Comparison of ENCODE assay signal across 2 cellular contexts in the genomic region with DNA sequence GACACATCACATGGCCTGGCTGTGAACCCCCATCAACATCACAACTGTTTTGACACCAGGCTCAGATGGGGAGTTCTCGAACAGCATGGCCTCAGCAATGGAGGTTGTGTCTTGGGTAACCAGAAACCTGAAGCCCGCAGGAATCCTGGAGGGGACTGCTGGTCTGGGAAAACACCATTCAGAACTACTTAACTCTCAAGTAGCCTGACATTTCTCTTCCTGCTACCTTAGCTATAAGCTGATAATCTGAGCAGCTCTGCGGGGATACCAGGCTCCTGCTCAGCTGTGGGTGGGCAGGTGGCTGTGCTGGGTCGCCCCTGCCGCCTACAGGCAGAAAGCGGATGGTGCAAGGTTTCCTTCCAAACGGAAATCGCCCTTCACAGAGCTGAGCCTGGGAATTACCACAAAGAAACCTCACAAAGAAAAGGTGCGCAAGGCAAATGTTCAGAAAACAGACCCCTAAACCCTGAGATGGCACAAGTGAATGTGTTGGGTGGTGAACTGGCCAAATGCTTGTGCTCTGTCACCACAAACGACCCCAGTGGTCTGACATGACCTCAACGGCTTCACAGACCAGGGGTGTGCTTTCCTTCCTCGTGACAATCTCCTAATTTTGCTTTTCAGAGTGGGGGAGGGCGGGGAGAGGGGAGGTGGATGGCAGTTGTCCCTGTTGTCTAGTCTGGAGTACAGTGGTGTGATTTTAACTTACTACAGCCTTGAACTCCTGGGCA.
A peak's percentile ranks its signal among the peaks of the same experiment; 100 is the strongest.
TF ChIP-seq lines count a peak whose summit lies in the region.

No MANE protein-coding gene starts in this region.

TF ChIP-seq in HCT116, 20 proteins besides CTCF, POLR2A, EP300 and RAD21:
- TF ChIP-seq, protein P1, sequence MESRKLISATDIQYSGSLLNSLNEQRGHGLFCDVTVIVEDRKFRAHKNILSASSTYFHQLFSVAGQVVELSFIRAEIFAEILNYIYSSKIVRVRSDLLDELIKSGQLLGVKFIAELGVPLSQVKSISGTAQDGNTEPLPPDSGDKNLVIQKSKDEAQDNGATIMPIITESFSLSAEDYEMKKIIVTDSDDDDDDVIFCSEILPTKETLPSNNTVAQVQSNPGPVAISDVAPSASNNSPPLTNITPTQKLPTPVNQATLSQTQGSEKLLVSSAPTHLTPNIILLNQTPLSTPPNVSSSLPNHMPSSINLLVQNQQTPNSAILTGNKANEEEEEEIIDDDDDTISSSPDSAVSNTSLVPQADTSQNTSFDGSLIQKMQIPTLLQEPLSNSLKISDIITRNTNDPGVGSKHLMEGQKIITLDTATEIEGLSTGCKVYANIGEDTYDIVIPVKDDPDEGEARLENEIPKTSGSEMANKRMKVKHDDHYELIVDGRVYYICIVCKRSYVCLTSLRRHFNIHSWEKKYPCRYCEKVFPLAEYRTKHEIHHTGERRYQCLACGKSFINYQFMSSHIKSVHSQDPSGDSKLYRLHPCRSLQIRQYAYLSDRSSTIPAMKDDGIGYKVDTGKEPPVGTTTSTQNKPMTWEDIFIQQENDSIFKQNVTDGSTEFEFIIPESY (IDR thresholded peaks at IDR 0.05; ENCODE audit: extremely low read depth, insufficient replicate concordance, low read length), result no peak
- TF ChIP-seq EGR1 (IDR thresholded peaks at IDR 0.05; ENCODE audit: low read depth) (no peak), SRF (IDR thresholded peaks at IDR 0.05; ENCODE audit: low read depth) (no peak), EZH2 (IDR thresholded peaks at IDR 0.05) (no peak), ZNF274 (IDR thresholded peaks at IDR 0.05; ENCODE audit: low read depth, low read length) (no peak), POLR2AphosphoS5 (IDR thresholded peaks at IDR 0.05; ENCODE audit: low read depth, low read length) (peak; percentile 34; the same call in 1 of the 2 replicates), FOSL1 (IDR thresholded peaks at IDR 0.05; ENCODE audit: low read depth) (no peak)
- TF ChIP-seq, protein P2, sequence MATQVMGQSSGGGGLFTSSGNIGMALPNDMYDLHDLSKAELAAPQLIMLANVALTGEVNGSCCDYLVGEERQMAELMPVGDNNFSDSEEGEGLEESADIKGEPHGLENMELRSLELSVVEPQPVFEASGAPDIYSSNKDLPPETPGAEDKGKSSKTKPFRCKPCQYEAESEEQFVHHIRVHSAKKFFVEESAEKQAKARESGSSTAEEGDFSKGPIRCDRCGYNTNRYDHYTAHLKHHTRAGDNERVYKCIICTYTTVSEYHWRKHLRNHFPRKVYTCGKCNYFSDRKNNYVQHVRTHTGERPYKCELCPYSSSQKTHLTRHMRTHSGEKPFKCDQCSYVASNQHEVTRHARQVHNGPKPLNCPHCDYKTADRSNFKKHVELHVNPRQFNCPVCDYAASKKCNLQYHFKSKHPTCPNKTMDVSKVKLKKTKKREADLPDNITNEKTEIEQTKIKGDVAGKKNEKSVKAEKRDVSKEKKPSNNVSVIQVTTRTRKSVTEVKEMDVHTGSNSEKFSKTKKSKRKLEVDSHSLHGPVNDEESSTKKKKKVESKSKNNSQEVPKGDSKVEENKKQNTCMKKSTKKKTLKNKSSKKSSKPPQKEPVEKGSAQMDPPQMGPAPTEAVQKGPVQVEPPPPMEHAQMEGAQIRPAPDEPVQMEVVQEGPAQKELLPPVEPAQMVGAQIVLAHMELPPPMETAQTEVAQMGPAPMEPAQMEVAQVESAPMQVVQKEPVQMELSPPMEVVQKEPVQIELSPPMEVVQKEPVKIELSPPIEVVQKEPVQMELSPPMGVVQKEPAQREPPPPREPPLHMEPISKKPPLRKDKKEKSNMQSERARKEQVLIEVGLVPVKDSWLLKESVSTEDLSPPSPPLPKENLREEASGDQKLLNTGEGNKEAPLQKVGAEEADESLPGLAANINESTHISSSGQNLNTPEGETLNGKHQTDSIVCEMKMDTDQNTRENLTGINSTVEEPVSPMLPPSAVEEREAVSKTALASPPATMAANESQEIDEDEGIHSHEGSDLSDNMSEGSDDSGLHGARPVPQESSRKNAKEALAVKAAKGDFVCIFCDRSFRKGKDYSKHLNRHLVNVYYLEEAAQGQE (IDR thresholded peaks at IDR 0.05; ENCODE audit: low read depth), result no peak
- TF ChIP-seq, protein P3, sequence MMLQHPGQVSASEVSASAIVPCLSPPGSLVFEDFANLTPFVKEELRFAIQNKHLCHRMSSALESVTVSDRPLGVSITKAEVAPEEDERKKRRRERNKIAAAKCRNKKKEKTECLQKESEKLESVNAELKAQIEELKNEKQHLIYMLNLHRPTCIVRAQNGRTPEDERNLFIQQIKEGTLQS (IDR thresholded peaks at IDR 0.05), result no peak
TF ChIP-seq in HCT116: peak in this region for 1.

TF ChIP-seq in SK-N-SH, 30 proteins besides CTCF, POLR2A, EP300 and RAD21 (continued from another document):
- TF ChIP-seq RFX5 (IDR thresholded peaks at IDR 0.05; ENCODE audit: low read length) (no peak), NFIC (IDR thresholded peaks at IDR 0.05; ENCODE audit: borderline replicate concordance) (no peak), FOXM1 (IDR thresholded peaks at IDR 0.05; ENCODE audit: low read depth) (no peak), MEF2A (IDR thresholded peaks at IDR 0.05; ENCODE audit: borderline replicate concordance, low read depth) (no peak), RXRA (IDR thresholded peaks at IDR 0.05; ENCODE audit: borderline replicate concordance, low read depth) (no peak), RCOR1 (IDR thresholded peaks at IDR 0.05; ENCODE audit: low read length) (0 out of 2 replicates have a peak, but pooled peaks have one; percentile 24), TEAD4 (IDR thresholded peaks at IDR 0.05; ENCODE audit: borderline replicate concordance, insufficient read depth) (no peak), SIN3A (IDR thresholded peaks at IDR 0.05; ENCODE audit: borderline replicate concordance, low read depth, low read length) (0 out of 2 replicates have a peak, but pooled peaks have one; percentile 53), TCF12 (IDR thresholded peaks at IDR 0.05) (no peak), GABPA (IDR thresholded peaks at IDR 0.05; ENCODE audit: low read depth) (no peak), MXI1 (IDR thresholded peaks at IDR 0.05; ENCODE audit: low read depth, low read length) (no peak), GATA2 (CRISPR knock-in tag; IDR thresholded peaks at IDR 0.05) (no peak), ELF1 (IDR thresholded peaks at IDR 0.05) (no peak), FOXJ3 (CRISPR knock-in tag; IDR thresholded peaks at IDR 0.05) (no peak), SMC3 (IDR thresholded peaks at IDR 0.05; ENCODE audit: low read depth, low read length) (peak; percentile 67), JUND (IDR thresholded peaks at IDR 0.05) (no peak), POLR2AphosphoS5 (IDR thresholded peaks at IDR 0.05; ENCODE audit: low read depth, low read length) (peak; percentile 10; the same call in 1 of the 2 replicates), CHD2 (IDR thresholded peaks at IDR 0.05; ENCODE audit: low read length, partially characterized antibody) (peak; percentile 8), YY1 (IDR thresholded peaks at IDR 0.05; ENCODE audit: low read depth) (no peak), NRF1 (IDR thresholded peaks at IDR 0.05; ENCODE audit: low read depth, low read length) (no peak), EZH2phosphoT487 (IDR thresholded peaks at IDR 0.05; ENCODE audit: borderline replicate concordance, low read depth) (no peak)
- TF ChIP-seq, protein P4, sequence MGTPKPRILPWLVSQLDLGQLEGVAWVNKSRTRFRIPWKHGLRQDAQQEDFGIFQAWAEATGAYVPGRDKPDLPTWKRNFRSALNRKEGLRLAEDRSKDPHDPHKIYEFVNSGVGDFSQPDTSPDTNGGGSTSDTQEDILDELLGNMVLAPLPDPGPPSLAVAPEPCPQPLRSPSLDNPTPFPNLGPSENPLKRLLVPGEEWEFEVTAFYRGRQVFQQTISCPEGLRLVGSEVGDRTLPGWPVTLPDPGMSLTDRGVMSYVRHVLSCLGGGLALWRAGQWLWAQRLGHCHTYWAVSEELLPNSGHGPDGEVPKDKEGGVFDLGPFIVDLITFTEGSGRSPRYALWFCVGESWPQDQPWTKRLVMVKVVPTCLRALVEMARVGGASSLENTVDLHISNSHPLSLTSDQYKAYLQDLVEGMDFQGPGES (IDR thresholded peaks at IDR 0.05; ENCODE audit: low read depth, low read length), result no peak
- TF ChIP-seq, protein P5, sequence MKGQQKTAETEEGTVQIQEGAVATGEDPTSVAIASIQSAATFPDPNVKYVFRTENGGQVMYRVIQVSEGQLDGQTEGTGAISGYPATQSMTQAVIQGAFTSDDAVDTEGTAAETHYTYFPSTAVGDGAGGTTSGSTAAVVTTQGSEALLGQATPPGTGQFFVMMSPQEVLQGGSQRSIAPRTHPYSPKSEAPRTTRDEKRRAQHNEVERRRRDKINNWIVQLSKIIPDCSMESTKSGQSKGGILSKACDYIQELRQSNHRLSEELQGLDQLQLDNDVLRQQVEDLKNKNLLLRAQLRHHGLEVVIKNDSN (IDR thresholded peaks at IDR 0.05; ENCODE audit: borderline replicate concordance, low read depth), result no peak
- TF ChIP-seq, protein P6, sequence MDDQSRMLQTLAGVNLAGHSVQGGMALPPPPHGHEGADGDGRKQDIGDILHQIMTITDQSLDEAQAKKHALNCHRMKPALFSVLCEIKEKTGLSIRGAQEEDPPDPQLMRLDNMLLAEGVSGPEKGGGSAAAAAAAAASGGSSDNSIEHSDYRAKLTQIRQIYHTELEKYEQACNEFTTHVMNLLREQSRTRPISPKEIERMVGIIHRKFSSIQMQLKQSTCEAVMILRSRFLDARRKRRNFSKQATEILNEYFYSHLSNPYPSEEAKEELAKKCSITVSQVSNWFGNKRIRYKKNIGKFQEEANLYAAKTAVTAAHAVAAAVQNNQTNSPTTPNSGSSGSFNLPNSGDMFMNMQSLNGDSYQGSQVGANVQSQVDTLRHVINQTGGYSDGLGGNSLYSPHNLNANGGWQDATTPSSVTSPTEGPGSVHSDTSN (IDR thresholded peaks at IDR 0.05), result no peak
- TF ChIP-seq, protein P2 (IDR thresholded peaks at IDR 0.05; ENCODE audit: low read depth, low read length), result no peak
- TF ChIP-seq, protein P7, sequence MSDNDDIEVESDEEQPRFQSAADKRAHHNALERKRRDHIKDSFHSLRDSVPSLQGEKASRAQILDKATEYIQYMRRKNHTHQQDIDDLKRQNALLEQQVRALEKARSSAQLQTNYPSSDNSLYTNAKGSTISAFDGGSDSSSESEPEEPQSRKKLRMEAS (IDR thresholded peaks at IDR 0.05; ENCODE audit: low read depth), result no peak
- TF ChIP-seq, protein P1 (IDR thresholded peaks at IDR 0.05; ENCODE audit: borderline replicate concordance, low read depth), result no peak
- TF ChIP-seq, protein P8, sequence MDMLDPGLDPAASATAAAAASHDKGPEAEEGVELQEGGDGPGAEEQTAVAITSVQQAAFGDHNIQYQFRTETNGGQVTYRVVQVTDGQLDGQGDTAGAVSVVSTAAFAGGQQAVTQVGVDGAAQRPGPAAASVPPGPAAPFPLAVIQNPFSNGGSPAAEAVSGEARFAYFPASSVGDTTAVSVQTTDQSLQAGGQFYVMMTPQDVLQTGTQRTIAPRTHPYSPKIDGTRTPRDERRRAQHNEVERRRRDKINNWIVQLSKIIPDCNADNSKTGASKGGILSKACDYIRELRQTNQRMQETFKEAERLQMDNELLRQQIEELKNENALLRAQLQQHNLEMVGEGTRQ (IDR thresholded peaks at IDR 0.05; ENCODE audit: borderline replicate concordance, low read depth, low read length), result no peak
